ENCODE assay signal across 12 cellular contexts in genomic region chr6:119148825-119149525, GRCh38.
DNase-seq lines count a peak whose midpoint lies in the region; ATAC-seq, FAIRE-seq and TF ChIP-seq lines count a peak whose summit lies in the region.
"Had no signal": no experiment of that assay in that cellular context is flagged by ENCODE, and none has a peak within 500 bp of the region (broad histone marks: within the 10 kb centered on the region; RNA-seq: fewer than 3 reads in every experiment).

No MANE protein-coding gene starts in this region.

- DNase-seq in EL: peak; percentile 5
- DNase-seq in Panc1 (ENCODE audit: low read depth, low spot score): no peak
- no peak for DNase-seq in coronary artery (ENCODE audit: low spot score)
- peak in 1 of 6 donors; percentile 28 for DNase-seq in pancreas
- DNase-seq in chondrocyte (ENCODE audit: low spot score): no peak
- no peak for DNase-seq in A172 (ENCODE audit: low spot score)
- no peak for DNase-seq in stimulated activated naive CD8-positive, alpha-beta T cell treated with anti-CD3 and anti-CD28 coated beads, Interleukin-15, Interleukin-2, amounts not matched to agents 100 U/mL and 50 U/mL, for 24 hours
- DNase-seq in spleen: no peak
- DNase-seq: activated naive CD8-positive, alpha-beta T cell treated with anti-CD3 and anti-CD28 coated beads for 36 hours; CD8-positive, alpha-beta T cell; kidney had no signal

- H3K4me1 ChIP-seq in Panc1 (ENCODE audit: control insufficient read depth, insufficient read depth, low read length): peaks cover 18% of the 10 kb centered on the region
- peaks cover 0 to 8% (median 7%) of the 10 kb centered on the region in 3 donors for H3K4me1 ChIP-seq in pancreas
- peaks cover 0 to 14% (median 0%) of the 10 kb centered on the region in 6 donors for H3K4me1 ChIP-seq in spleen

- H3K4me3 ChIP-seq in Panc1 (ENCODE audit: low read depth in 2 of 2, low read length in 2 of 2) (no peak overlapping the region), coronary artery (peak overlapping the region; percentile 7), pancreas (peak overlapping the region in 2 of 4 donors; percentile 17 to 40), spleen (no peak overlapping the region)
- H3K4me3 ChIP-seq: SJCRH30 had no signal

- ATAC-seq in Panc1 (no peak), pancreas (peak; percentile 8 to 87 (median 74))
- ATAC-seq in stimulated activated naive CD8-positive, alpha-beta T cell treated with anti-CD3 and anti-CD28 coated beads, Interleukin-15, Interleukin-2, amounts not matched to agents 100 U/mL and 50 U/mL, for 24 hours: no peak
- ATAC-seq: CD8-positive, alpha-beta T cell had no signal

- H3K36me3 ChIP-seq in Panc1 (ENCODE audit: control insufficient read depth, insufficient read depth, low read length): no peaks in the 10 kb centered on the region
- no peaks in the 10 kb centered on the region for H3K36me3 ChIP-seq in pancreas
- no peaks in the 10 kb centered on the region for H3K36me3 ChIP-seq in spleen
- H3K36me3 ChIP-seq: SJCRH30 had no signal

- H3K9me3 Mint-ChIP-seq in chondrocyte (ENCODE audit: low read depth): no peaks in the 10 kb centered on the region
- H3K9me3 Mint-ChIP-seq: activated naive CD8-positive, alpha-beta T cell treated with anti-CD3 and anti-CD28 coated beads for 36 hours; CD8-positive, alpha-beta T cell had no signal

- peaks cover 6% of the 10 kb centered on the region for H3K27me3 Mint-ChIP-seq in chondrocyte (ENCODE audit: low read depth)

- no peak for TF ChIP-seq POLR2A in spleen (IDR thresholded peaks at IDR 0.05)

- TF ChIP-seq CTCF in Panc1 (IDR thresholded peaks at IDR 0.05) (peak; percentile 60), coronary artery (IDR thresholded peaks at IDR 0.05) (peak; percentile 14), pancreas (IDR thresholded peaks at IDR 0.05) (no peak), chondrocyte (IDR thresholded peaks at IDR 0.05) (no peak), spleen (IDR thresholded peaks at IDR 0.05 in 8 of 11, conservative IDR thresholded peaks at IDR 0.05 in 3 of 11) (no peak)

- no peak overlapping the region for H3K27ac ChIP-seq in Panc1 (ENCODE audit: low read length)
- H3K27ac ChIP-seq in coronary artery: no peak overlapping the region
- peak overlapping the region in 2 of 4 donors; percentile 24 to 48 for H3K27ac ChIP-seq in pancreas
- H3K27ac ChIP-seq in spleen: no peak overlapping the region
- H3K27ac ChIP-seq: SJCRH30 had no signal

- H3K4me3 Mint-ChIP-seq in chondrocyte (ENCODE audit: unreplicated experiment): no peak overlapping the region
- H3K4me3 Mint-ChIP-seq: activated naive CD8-positive, alpha-beta T cell treated with anti-CD3 and anti-CD28 coated beads for 36 hours; CD8-positive, alpha-beta T cell had no signal

- CTCF ChIA-PET in Panc1 (lab: Charles Lee): interaction anchor here (0.7 to 1.7 kb wide), 3 partner anchors 19 to 201 kb away, joined by 3 to 6 read pairs (median 4); no protein-coding TSS in a partner anchor

- BruUV-seq in Panc1 (replicated peaks; lab: Mats Ljungman, UMichigan): no TSS peak

- H3K4me1 Mint-ChIP-seq in chondrocyte (ENCODE audit: low read depth): peaks cover 34% of the 10 kb centered on the region

- intact Hi-C loops in Panc1 (cut with micrococcal nuclease; ENCODE audit: unreplicated experiment) (loop anchor here (5.0 to 10.0 kb wide), 3 partner anchors 203 to 1678 kb away; no protein-coding TSS in a partner anchor), pancreas (cut with DNase I) (no loop called here), spleen (cut with DNase I; ENCODE audit: low total_unique reads) (no loop called here)

- H3K9me3 ChIP-seq in Panc1 (ENCODE audit: control insufficient read depth, insufficient read depth, low read depth, low read length) (no peaks in the 10 kb centered on the region), pancreas (no peaks in the 10 kb centered on the region), spleen (no peaks in the 10 kb centered on the region)
- H3K9me3 ChIP-seq: SJCRH30 had no signal

- in situ Hi-C loops in Panc1 (cut with HindIII; ENCODE audit: low pct_unique_long_range_greater_than_20kb, low sequenced_read_pairs): no loop called here

- 33 to 66% methylated on average over 9 of the region's 9 CpGs for WGBS in pancreas, 2 donors
- WGBS in spleen, 5 donors: 87 to 94% (median 91%) methylated on average over 9 of the region's 9 CpGs

- FAIRE-seq in pancreas (lab: Jason Lieb, UNC): no peak

- H3K27me3 ChIP-seq in Panc1 (ENCODE audit: control insufficient read depth, insufficient read depth, low read length): peaks cover 3% of the 10 kb centered on the region; the same call in 1 of the 2 replicates
- H3K27me3 ChIP-seq in pancreas: no peaks in the 10 kb centered on the region
- no peaks in the 10 kb centered on the region for H3K27me3 ChIP-seq in spleen (replicated peaks in 1 of 7)
- H3K27me3 ChIP-seq: SJCRH30 had no signal

- H3K27ac Mint-ChIP-seq in chondrocyte (ENCODE audit: unreplicated experiment): no peak overlapping the region
- H3K27ac Mint-ChIP-seq: CD8-positive, alpha-beta T cell had no signal

- POLR2A ChIA-PET in Panc1 (lab: Charles Lee): no interaction called here

- H3K36me3 Mint-ChIP-seq in chondrocyte (ENCODE audit: low read depth): no peaks in the 10 kb centered on the region
- H3K36me3 Mint-ChIP-seq: activated naive CD8-positive, alpha-beta T cell treated with anti-CD3 and anti-CD28 coated beads for 36 hours; CD8-positive, alpha-beta T cell had no signal

Comparison
In these comparisons a context has a peak if more than half of its experiments do, and no peak if none do; other contexts are left out.
1. ATAC-seq: peak in pancreas (4 of 4); none in Panc1 (single experiment) and stimulated activated naive CD8-positive, alpha-beta T cell treated with anti-CD3 and anti-CD28 coated beads, Interleukin-15, Interleukin-2, amounts not matched to agents 100 U/mL and 50 U/mL, for 24 hours (single experiment).
2. CTCF ChIP-seq: peak in Panc1 (single experiment) and coronary artery (single experiment); none in pancreas (0 of 4), chondrocyte (single experiment) and spleen (0 of 11).